ENCODE assay signal across 8 cellular contexts in genomic region chr2:144331652-144332355, GRCh38.
DNase-seq lines count a peak whose midpoint lies in the region; ATAC-seq, FAIRE-seq and TF ChIP-seq lines count a peak whose summit lies in the region.

No MANE protein-coding gene starts in this region.

- no peak for FAIRE-seq in H1 (lab: Jason Lieb, UNC)

- TF ChIP-seq POLR2A in H1 (IDR thresholded peaks at IDR 0.05; ENCODE audit: control extremely low read depth in 1 of 2, low read depth in 2 of 2, low read length in 2 of 2) = no peak
- peak; percentile 17 for TF ChIP-seq POLR2A in transverse colon (IDR thresholded peaks at IDR 0.05)

- H2BK20ac ChIP-seq in H1 (ENCODE audit: low read length) = peak overlapping the region; percentile 27; the same call in 1 of the 2 replicates

- H3K9me3 ChIP-seq in SK-N-SH (no peaks in the 10 kb centered on the region), H1 (ENCODE audit: insufficient read depth in 2 of 2, low read depth in 1 of 2, low read length in 1 of 2) (no peaks in the 10 kb centered on the region), transverse colon (no peaks in the 10 kb centered on the region)

- H2AK5ac ChIP-seq in H1 (ENCODE audit: low read depth, low read length) = no peak overlapping the region

- no peak overlapping the region for H3K23ac ChIP-seq in H1 (ENCODE audit: insufficient read length)

- POLR2A ChIA-PET in SK-N-SH (lab: Yijun Ruan, JAX) (interaction anchor here (1.7 kb wide), 1 partner anchor 9 kb away, joined by 4 read pairs; no protein-coding TSS in a partner anchor), H1 (lab: Charles Lee; ENCODE audit: partially characterized antibody) (interaction anchor here (0.8 to 1.7 kb wide), 3 partner anchors 9 to 131 kb away, joined by 3 to 9 read pairs (median 4); no protein-coding TSS in a partner anchor)

- peak overlapping the region; percentile 44 for H2BK120ac ChIP-seq in H1 (replicated peaks; ENCODE audit: low read depth, low read length)

- peak overlapping the region; percentile 77 for H3K9ac ChIP-seq in SK-N-SH
- H3K9ac ChIP-seq in H1 (replicated peaks in 1 of 4; ENCODE audit: extremely low read depth in 1 of 4, low read depth in 3 of 4, low read length in 3 of 4) = peak overlapping the region; percentile 63 to 77 (median 74); a peak in 6 of 7 replicates

- H4K8ac ChIP-seq in H1 (ENCODE audit: extremely low read depth, insufficient read depth, low read length) = peak overlapping the region; percentile 94

- H3K56ac ChIP-seq in H1 (replicated peaks; ENCODE audit: insufficient read length, low read depth, low read length) = peak overlapping the region; percentile 65

- intact Hi-C loops in transverse colon (cut with DNase I; ENCODE audit: low total_unique reads) = loop anchor here (10.0 kb wide), 1 partner anchor 183 kb away; no protein-coding TSS in a partner anchor

- under 1% methylated on average over 55 of the region's 67 CpGs for WGBS in SK-N-SH (ENCODE audit: low lambda C conversion rate)
- 1% methylated on average over 28 of the region's 67 CpGs; no CpG with 5 or more reads in 1 of the 2 experiments for WGBS in H1 (ENCODE audit: extremely low coverage in 1 of 2, insufficient coverage in 1 of 2, insufficient read length in 1 of 2, insufficient replicate concordance in 2 of 2, low coverage in 1 of 2, low lambda C conversion rate in 2 of 2, missing lambda C conversion rate in 1 of 2), 2 experiments
- WGBS in transverse colon (ENCODE audit: low coverage in 1 of 2), 2 donors = 0 to 1% methylated on average over 1 to 52 of the region's 67 CpGs

- TF ChIP-seq RAD21 in SK-N-SH (IDR thresholded peaks at IDR 0.05; ENCODE audit: low read length) = peak; percentile 35; the same call in 1 of the 2 replicates
- peak; percentile 36 to 40 for TF ChIP-seq RAD21 in H1 (IDR thresholded peaks at IDR 0.05 in 1 of 2, conservative IDR thresholded peaks at IDR 0.05 in 1 of 2; ENCODE audit: low read depth in 2 of 2, low read length in 2 of 2)

- H3K79me2 ChIP-seq in SK-N-SH (ENCODE audit: insufficient read depth) (peaks cover 11% of the 10 kb centered on the region), H1 (ENCODE audit: control insufficient read depth in 1 of 2, insufficient read depth in 2 of 2, low read length in 2 of 2) (peaks cover 3 to 33% of the 10 kb centered on the region in 2 experiments; a peak in 2 of 4 replicates)

- TF ChIP-seq CTCF in SK-N-SH (IDR thresholded peaks at IDR 0.05) (peak; percentile 34), H1 (IDR thresholded peaks at IDR 0.05; ENCODE audit: control extremely low read depth in 1 of 3, insufficient read depth in 1 of 3, low read depth in 1 of 3, low read length in 3 of 3) (no peak), transverse colon (IDR thresholded peaks at IDR 0.05) (peak in 1 of 5 experiments; percentile 26)

- H2AFZ ChIP-seq in SK-N-SH (ENCODE audit: low read depth) (peak overlapping the region; percentile 69), H1 (ENCODE audit: low read length) (peak overlapping the region; percentile 81; the same call in 1 of the 2 replicates)

- peak overlapping the region; percentile 84; the same call in 1 of the 2 replicates for H2BK5ac ChIP-seq in H1 (ENCODE audit: low read depth, low read length)

- no peak overlapping the region; the same call in 1 of the 2 replicates for H2BK15ac ChIP-seq in H1 (ENCODE audit: low read length)

- H3K14ac ChIP-seq in H1 (ENCODE audit: insufficient read length) = no peak overlapping the region

- H3K18ac ChIP-seq in H1 (ENCODE audit: extremely low read depth, low read length) = peak overlapping the region; percentile 73; the same call in 1 of the 2 replicates

- DNase-seq in GM04503 (ENCODE audit: low read depth) (peak; percentile 20), SK-N-SH (peak; percentile 94), H1 (ENCODE audit: low read depth in 1 of 2, low spot score in 2 of 2) (peak in 1 of 2 experiments; percentile 73), middle frontal gyrus (ENCODE audit: extremely low spot score, low spot score) (peak; percentile 61), transverse colon (no peak), NCI-H187 (lab: John Stamatoyannopoulos, UW) (no peak)

- H3K23me2 ChIP-seq in H1 (ENCODE audit: low read depth, low read length) = peaks cover 12% of the 10 kb centered on the region

- H3K4me2 ChIP-seq in SK-N-SH = peak overlapping the region; percentile 92
- peak overlapping the region; percentile 76 to 77 for H3K4me2 ChIP-seq in H1 (ENCODE audit: insufficient read depth in 1 of 2, low read depth in 2 of 2, low read length in 2 of 2)

- CTCF ChIA-PET in SK-N-SH (lab: Yijun Ruan, JAX) (interaction anchor here (1.0 to 1.3 kb wide), 3 partner anchors 10 to 156 kb away, joined by 4 read pairs; no protein-coding TSS in a partner anchor), H1 (lab: Charles Lee; ENCODE audit: partially characterized antibody) (interaction anchor here (0.8 to 1.2 kb wide), 3 partner anchors 10 to 328 kb away, joined by 3 to 4 read pairs (median 4); no protein-coding TSS in a partner anchor)

- ATAC-seq in GM19328 (IDR thresholded peaks at IDR 0.05; ENCODE audit: unreplicated experiment) = peak; percentile 30
- peak; percentile 61 for ATAC-seq in HG03378 (IDR thresholded peaks at IDR 0.05; ENCODE audit: unreplicated experiment)

- H3K27ac ChIP-seq in SK-N-SH (ENCODE audit: low read depth in 2 of 2, low read length in 1 of 2) = peak overlapping the region; percentile 57 to 92
- H3K27ac ChIP-seq in H1 (ENCODE audit: low read depth, low read length) = peak overlapping the region; percentile 83
- H3K27ac ChIP-seq in transverse colon = peak overlapping the region; percentile 91 to 92 (median 92)

- H3K4me3 ChIP-seq in SK-N-SH (ENCODE audit: low read depth in 2 of 2, low read length in 1 of 2) (peak overlapping the region; percentile 78 to 82), H1 (ENCODE audit: extremely low read depth in 1 of 4, insufficient read depth in 2 of 4, low read depth in 3 of 4, low read length in 4 of 4) (peak overlapping the region; percentile 68 to 78 (median 73)), transverse colon (peak overlapping the region; percentile 33 to 84 (median 78))

- H3K4me1 ChIP-seq in SK-N-SH (ENCODE audit: control insufficient read depth in 1 of 2, insufficient read depth in 2 of 2, low read depth in 1 of 2, low read length in 1 of 2) = peaks cover 0 to 4% of the 10 kb centered on the region in 2 experiments; a peak in 3 of 4 replicates
- H3K4me1 ChIP-seq in H1 (replicated peaks in 1 of 4; ENCODE audit: control insufficient read depth in 3 of 4, insufficient read depth in 4 of 4, low read length in 3 of 4) = peaks cover 3 to 10% (median 6%) of the 10 kb centered on the region in 4 experiments
- peaks cover 0 to 19% (median 9%) of the 10 kb centered on the region in 4 donors for H3K4me1 ChIP-seq in transverse colon

- H4K20me1 ChIP-seq in SK-N-SH (ENCODE audit: insufficient read depth) (no peaks in the 10 kb centered on the region), H1 (replicated peaks in 1 of 2; ENCODE audit: control insufficient read depth in 1 of 2, insufficient read depth in 2 of 2, low read length in 2 of 2) (no peaks in the 10 kb centered on the region)

- H3K79me1 ChIP-seq in H1 (ENCODE audit: low read depth, low read length) = no peaks in the 10 kb centered on the region

- peak overlapping the region; percentile 30; the same call in 1 of the 2 replicates for H2BK12ac ChIP-seq in H1 (ENCODE audit: low read depth, low read length)

- no peak for TF ChIP-seq EP300 in SK-N-SH (IDR thresholded peaks at IDR 0.05; ENCODE audit: borderline replicate concordance in 1 of 2, low read depth in 1 of 2, low read length in 1 of 2)
- no peak for TF ChIP-seq EP300 in H1 (IDR thresholded peaks at IDR 0.05; ENCODE audit: borderline replicate concordance in 1 of 2, low read depth in 2 of 2, low read length in 2 of 2)
- peak; percentile 8 for TF ChIP-seq EP300 in transverse colon (IDR thresholded peaks at IDR 0.05; ENCODE audit: low read depth)

- H3K4ac ChIP-seq in H1 (replicated peaks; ENCODE audit: insufficient read length, low read depth, low read length) = peak overlapping the region; percentile 13

- peaks cover 11% of the 10 kb centered on the region for H3F3A ChIP-seq in SK-N-SH (replicated peaks; ENCODE audit: insufficient read depth)

- no peaks in the 10 kb centered on the region for H3K9me2 ChIP-seq in SK-N-SH

- H3K36me3 ChIP-seq in SK-N-SH (replicated peaks in 1 of 2; ENCODE audit: control insufficient read depth in 1 of 2, insufficient read depth in 2 of 2, low read length in 1 of 2) = no peaks in the 10 kb centered on the region
- H3K36me3 ChIP-seq in H1 (ENCODE audit: control insufficient read depth in 2 of 4, insufficient read depth in 4 of 4, low read length in 3 of 4) = no peaks in the 10 kb centered on the region
- no peaks in the 10 kb centered on the region for H3K36me3 ChIP-seq in transverse colon

- in situ Hi-C loops in transverse colon (cut with MboI; ENCODE audit: low pct_ligation_motif_present in 1 of 4, low pct_unique_long_range_greater_than_20kb in 1 of 4, low sequenced_read_pairs in 3 of 4) = no loop called here

- peak overlapping the region; percentile 88 for H4K91ac ChIP-seq in H1 (replicated peaks; ENCODE audit: insufficient read length, low read length)

- H4K5ac ChIP-seq in H1 (ENCODE audit: insufficient read length, low read depth, low read length) = peak overlapping the region; percentile 90

- no peaks in the 10 kb centered on the region for H3K27me3 ChIP-seq in SK-N-SH (ENCODE audit: insufficient read depth)
- H3K27me3 ChIP-seq in H1 (replicated peaks in 1 of 4; ENCODE audit: control insufficient read depth in 3 of 4, extremely low read depth in 1 of 4, insufficient read depth in 3 of 4, low read length in 3 of 4) = no peaks in the 10 kb centered on the region
- no peaks in the 10 kb centered on the region for H3K27me3 ChIP-seq in transverse colon

TF ChIP-seq in SK-N-SH, 30 proteins besides CTCF, POLR2A, EP300 and RAD21 (continues in another document):
- TF ChIP-seq GATA2 (CRISPR knock-in tag; IDR thresholded peaks at IDR 0.05) (no peak), TCF12 (IDR thresholded peaks at IDR 0.05) (no peak), MAX (IDR thresholded peaks at IDR 0.05; ENCODE audit: low read depth) (peak; percentile 71), SIN3A (IDR thresholded peaks at IDR 0.05; ENCODE audit: borderline replicate concordance, low read depth, low read length) (no peak)

TF ChIP-seq in H1, 55 proteins besides CTCF, POLR2A, EP300 and RAD21 (continues in another document):
- TF ChIP-seq POLR2AphosphoS5 (IDR thresholded peaks at IDR 0.05; ENCODE audit: low read depth, low read length) = peak; percentile 81
- TF ChIP-seq KDM4A (IDR thresholded peaks at IDR 0.05; ENCODE audit: low read depth, low read length, severe bottlenecking) = peak; percentile 81
- peak; percentile 91; the same call in 1 of the 2 replicates for TF ChIP-seq RBBP5 (IDR thresholded peaks at IDR 0.05; ENCODE audit: borderline replicate concordance, low read depth, low read length)
- peak; percentile 73 for TF ChIP-seq MAX (IDR thresholded peaks at IDR 0.05)
- TF ChIP-seq KDM1A (IDR thresholded peaks at IDR 0.05; ENCODE audit: borderline replicate concordance, low read length) = no peak
- TF ChIP-seq SP2 (IDR thresholded peaks at IDR 0.05; ENCODE audit: low read length) = no peak
- TF ChIP-seq EGR1 (IDR thresholded peaks at IDR 0.05; ENCODE audit: borderline replicate concordance, low read depth, low read length) = no peak

Comparison
In these comparisons a context has a peak if more than half of its experiments do, and no peak if none do; other contexts are left out.
1. DNase-seq: peak in GM04503 (single experiment), SK-N-SH (single experiment) and middle frontal gyrus (single experiment); none in transverse colon (single experiment) and NCI-H187 (0 of 2).
2. Peak in every context shown above with its lines, with median percentiles within 50 percentile points of each other: H3K27ac ChIP-seq and H3K4me3 ChIP-seq.